Comparison of ENCODE assay signal across 20 cellular contexts in the genomic region with DNA sequence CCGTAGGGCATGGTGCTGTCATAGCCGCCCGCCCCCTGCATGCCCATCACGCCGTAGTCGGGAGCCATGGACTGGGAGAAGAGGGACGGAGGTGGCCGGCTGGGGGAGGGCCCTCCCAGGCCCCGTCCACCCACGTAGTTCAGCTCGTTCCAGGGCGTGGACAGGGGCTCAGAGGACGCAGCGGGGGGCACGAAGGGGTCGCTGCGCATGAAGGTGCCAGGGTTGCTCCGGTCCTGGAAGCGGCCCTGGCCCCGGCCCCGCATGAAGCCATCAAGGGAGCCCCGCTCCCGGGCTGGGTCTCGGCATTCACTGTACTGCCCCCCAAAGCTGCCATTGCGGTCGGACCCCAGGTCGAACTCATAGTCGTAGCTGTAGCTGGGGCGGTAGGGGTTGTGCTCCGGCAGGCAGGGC. TPM values are rescaled to one million over a fixed set of nuclear protein-coding genes. Genes with fewer than 3 reads are reported as not detected.
DNase-seq lines count a peak whose midpoint lies in the region; ATAC-seq, FAIRE-seq and TF ChIP-seq lines count a peak whose summit lies in the region.
"Had no signal": no experiment of that assay in that cellular context is flagged by ENCODE, and none has a peak within 500 bp of the region (broad histone marks: within the 10 kb centered on the region; RNA-seq: fewer than 3 reads in every experiment).

No MANE protein-coding gene starts in this region.

- H3K9me3 Mint-ChIP-seq in activated CD8-positive, alpha-beta memory T cell treated with anti-CD3 and anti-CD28 coated beads, Interleukin-2, amount 10 ng/mL, durations not matched to agents 7 days and 5 days (ENCODE audit: low read depth): no peaks in the 10 kb centered on the region
- H3K9me3 Mint-ChIP-seq: CD8-positive, alpha-beta T cell had no signal

- POLR2A ChIA-PET in HepG2 (lab: Yijun Ruan, JAX): no interaction called here

- BruUV-seq in HepG2 (replicated peaks; lab: Mats Ljungman, UMichigan): no TSS peak

- DNase-seq in HepG2 (ENCODE audit: low spot score) (no peak), right lobe of liver (no peak), kidney (peak; percentile 75), psoas muscle (peak in 1 of 2 donors; percentile 59), sigmoid colon (no peak)
- no peak for DNase-seq in activated CD8-positive, alpha-beta memory T cell treated with anti-CD3 and anti-CD28 coated beads, Interleukin-2, amount 10 ng/mL, durations not matched to agents 7 days and 5 days
- no peak for DNase-seq in stimulated activated naive CD4-positive, alpha-beta T cell treated with Interleukin-2 at 50 U/mL for 16 hours (lab: John Stamatoyannopoulos, UW)
- DNase-seq: Calu3; CD8-positive, alpha-beta T cell; GF-D8; GOT3; KBM-7; NCI-H1105; NCI-H1694; NCI-H510A; NCI-H82; SHP77 treated with DMSO at 0.1 percent for 48 hours had no signal

- H3K9ac ChIP-seq in HepG2 (ENCODE audit: insufficient read depth, low read depth, low read length) (no peak overlapping the region), kidney (ENCODE audit: low read length in 2 of 2) (no peak overlapping the region)
- H3K9ac ChIP-seq: BLaER1 had no signal

- TF ChIP-seq POLR2A in HepG2 (IDR thresholded peaks at IDR 0.05; ENCODE audit: insufficient read depth in 1 of 2, low read depth in 2 of 2, low read length in 2 of 2): no peak
- TF ChIP-seq POLR2A in right lobe of liver (IDR thresholded peaks at IDR 0.05): no peak
- TF ChIP-seq POLR2A in sigmoid colon (IDR thresholded peaks at IDR 0.05): no peak

- ATAC-seq in HepG2 (no peak), right lobe of liver (no peak), psoas muscle (no peak)
- ATAC-seq in activated CD8-positive, alpha-beta memory T cell treated with anti-CD3 and anti-CD28 coated beads, Interleukin-2, amount 10 ng/mL, durations not matched to agents 7 days and 5 days: no peak
- ATAC-seq: CD8-positive, alpha-beta T cell had no signal

- H2AFZ ChIP-seq in HepG2 (ENCODE audit: low read length): no peak overlapping the region

- in situ Hi-C loops in HepG2 (cut with HindIII; ENCODE audit: extremely low pct_ligation_motif_present, low pct_unique_long_range_greater_than_20kb): no loop called here

- TF ChIP-seq CTCF in HepG2 (CRISPR knock-in tag; IDR thresholded peaks at IDR 0.05): no peak
- no peak for TF ChIP-seq CTCF in right lobe of liver (IDR thresholded peaks at IDR 0.05)
- TF ChIP-seq CTCF in kidney (IDR thresholded peaks at IDR 0.05; ENCODE audit: borderline replicate concordance, extremely low read depth, insufficient read depth): no peak
- no peak for TF ChIP-seq CTCF in psoas muscle (IDR thresholded peaks at IDR 0.05)
- TF ChIP-seq CTCF in sigmoid colon (IDR thresholded peaks at IDR 0.05): no peak

- peaks cover 28 to 70% of the 10 kb centered on the region in 2 experiments for H3K36me3 ChIP-seq in HepG2 (replicated peaks in 1 of 2; ENCODE audit: control insufficient read depth in 1 of 2, insufficient read depth in 2 of 2, low read length in 2 of 2)
- H3K36me3 ChIP-seq in right lobe of liver: peaks cover 12 to 53% (median 28%) of the 10 kb centered on the region in 4 donors
- peaks cover 22 to 46% of the 10 kb centered on the region in 2 donors for H3K36me3 ChIP-seq in kidney (ENCODE audit: control insufficient read depth in 1 of 2, insufficient read depth in 2 of 2, low read length in 2 of 2)
- H3K36me3 ChIP-seq in psoas muscle (ENCODE audit: insufficient read depth in 1 of 2, low read depth in 1 of 2): peaks cover 14 to 59% of the 10 kb centered on the region in 2 donors
- peaks cover 50 to 63% (median 59%) of the 10 kb centered on the region in 4 donors for H3K36me3 ChIP-seq in sigmoid colon

- H3K4me2 ChIP-seq in HepG2 (ENCODE audit: low read depth, low read length): no peak overlapping the region
- H3K4me2 ChIP-seq: BLaER1 had no signal

- intact Hi-C loops in HepG2 (cut with micrococcal nuclease; ENCODE audit: unreplicated experiment): loop anchor here (10.0 kb wide), 1 partner anchor 88 kb away; no protein-coding TSS in a partner anchor
- intact Hi-C loops in right lobe of liver (cut with DNase I): loop anchor here in 1 of 2 donors (10.0 kb wide), 1 partner anchor 108 kb away; no protein-coding TSS in a partner anchor
- intact Hi-C loops in kidney (cut with DNase I): no loop called here
- intact Hi-C loops in psoas muscle (cut with DNase I): no loop called here
- intact Hi-C loops in sigmoid colon (cut with DNase I): no loop called here

- H3K4me1 ChIP-seq in HepG2 (ENCODE audit: insufficient read depth, low read length): peaks cover 22% of the 10 kb centered on the region
- peaks cover 0 to 44% (median 18%) of the 10 kb centered on the region in 4 donors for H3K4me1 ChIP-seq in right lobe of liver
- peaks cover 26 to 34% of the 10 kb centered on the region in 2 donors for H3K4me1 ChIP-seq in kidney (ENCODE audit: control insufficient read depth in 1 of 2, insufficient read depth in 1 of 2, low read depth in 1 of 2, low read length in 2 of 2)
- H3K4me1 ChIP-seq in psoas muscle: peaks cover 47% of the 10 kb centered on the region
- peaks cover 0 to 44% (median 42%) of the 10 kb centered on the region in 4 donors for H3K4me1 ChIP-seq in sigmoid colon

- TF ChIP-seq EP300 in HepG2 (IDR thresholded peaks at IDR 0.05; ENCODE audit: low read depth in 2 of 2, low read length in 2 of 2) (no peak), HepG2 (CRISPR knock-in tag; IDR thresholded peaks at IDR 0.05; ENCODE audit: borderline replicate concordance) (no peak), sigmoid colon (IDR thresholded peaks at IDR 0.05) (no peak)

- H3K9me3 ChIP-seq in HepG2 (ENCODE audit: low read length) (no peaks in the 10 kb centered on the region), right lobe of liver (no peaks in the 10 kb centered on the region), kidney (ENCODE audit: control insufficient read depth in 1 of 2, low read length in 2 of 2) (no peaks in the 10 kb centered on the region), psoas muscle (no peaks in the 10 kb centered on the region), sigmoid colon (no peaks in the 10 kb centered on the region)
- H3K9me3 ChIP-seq: BLaER1 had no signal

- WGBS in HepG2 (ENCODE audit: low lambda C conversion rate): 98% methylated on average over 6 of the region's 30 CpGs
- 80% methylated on average over 2 of the region's 30 CpGs for WGBS in right lobe of liver (ENCODE audit: insufficient coverage, low coverage, low lambda C conversion rate, missing lambda C conversion rate)
- 93 to 94% (median 94%) methylated on average over 29 to 30 of the region's 30 CpGs for WGBS in psoas muscle, 3 donors
- 96 to 97% methylated on average over 30 of the region's 30 CpGs for WGBS in sigmoid colon, 2 donors

- H3K4me3 ChIP-seq in HepG2 (replicated peaks in 1 of 3; ENCODE audit: insufficient read depth in 1 of 3, low read depth in 2 of 3, low read length in 3 of 3) (no peak overlapping the region), right lobe of liver (no peak overlapping the region), kidney (ENCODE audit: low read length in 2 of 2) (no peak overlapping the region), psoas muscle (no peak overlapping the region), sigmoid colon (no peak overlapping the region)
- H3K4me3 ChIP-seq: BLaER1 had no signal

- peaks cover 46% of the 10 kb centered on the region for H3K79me2 ChIP-seq in HepG2 (ENCODE audit: insufficient read depth, low read length)

- H3K27me3 ChIP-seq in HepG2 (ENCODE audit: control insufficient read depth in 1 of 2, insufficient read depth in 2 of 2, low read length in 2 of 2) (no peaks in the 10 kb centered on the region; a peak in 1 of 5 replicates), right lobe of liver (no peaks in the 10 kb centered on the region), psoas muscle (ENCODE audit: insufficient read depth in 3 of 3, low read length in 2 of 3) (no peaks in the 10 kb centered on the region), sigmoid colon (no peaks in the 10 kb centered on the region)
- H3K27me3 ChIP-seq: BLaER1 had no signal

- no peak overlapping the region for H3K4me3 Mint-ChIP-seq in activated CD8-positive, alpha-beta memory T cell treated with anti-CD3 and anti-CD28 coated beads, Interleukin-2, amount 10 ng/mL, durations not matched to agents 7 days and 5 days
- H3K4me3 Mint-ChIP-seq: CD8-positive, alpha-beta T cell had no signal

- no peak overlapping the region for H3K27ac Mint-ChIP-seq in activated CD8-positive, alpha-beta memory T cell treated with anti-CD3 and anti-CD28 coated beads, Interleukin-2, amount 10 ng/mL, durations not matched to agents 7 days and 5 days
- H3K27ac Mint-ChIP-seq: CD8-positive, alpha-beta T cell had no signal

- FAIRE-seq in HepG2 (lab: Jason Lieb, UNC) (no peak), kidney (lab: Jason Lieb, UNC) (no peak)
- FAIRE-seq: GM12891, GM18507 had no signal

- CTCF ChIA-PET in HepG2 (lab: Yijun Ruan, JAX; ENCODE audit: low intra/inter-chr PET ratio, low total read pairs): no interaction called here
- CTCF ChIA-PET in activated CD8-positive, alpha-beta memory T cell treated with anti-CD3 and anti-CD28 coated beads, Interleukin-2, amount 10 ng/mL, durations not matched to agents 7 days and 5 days (lab: Charles Lee): no interaction called here

- no peak overlapping the region for H3K27ac ChIP-seq in HepG2 (ENCODE audit: extremely low read length, insufficient read depth, low read length)
- no peak overlapping the region for H3K27ac ChIP-seq in right lobe of liver
- no peak overlapping the region for H3K27ac ChIP-seq in kidney (ENCODE audit: low read depth in 2 of 2, low read length in 2 of 2)
- H3K27ac ChIP-seq in psoas muscle: peak overlapping the region; percentile 7
- no peak overlapping the region for H3K27ac ChIP-seq in sigmoid colon
- H3K27ac ChIP-seq: BLaER1 had no signal

- TF ChIP-seq RAD21 in HepG2 (CRISPR knock-in tag; IDR thresholded peaks at IDR 0.05): no peak

- H3K27me3 Mint-ChIP-seq in activated CD8-positive, alpha-beta memory T cell treated with anti-CD3 and anti-CD28 coated beads, Interleukin-2, amount 10 ng/mL, durations not matched to agents 7 days and 5 days: no peaks in the 10 kb centered on the region

- peaks cover 22% of the 10 kb centered on the region for H3K4me1 Mint-ChIP-seq in activated CD8-positive, alpha-beta memory T cell treated with anti-CD3 and anti-CD28 coated beads, Interleukin-2, amount 10 ng/mL, durations not matched to agents 7 days and 5 days

- peaks cover 17% of the 10 kb centered on the region for H3K36me3 Mint-ChIP-seq in activated CD8-positive, alpha-beta memory T cell treated with anti-CD3 and anti-CD28 coated beads, Interleukin-2, amount 10 ng/mL, durations not matched to agents 7 days and 5 days

- peaks cover 28% of the 10 kb centered on the region for H4K20me1 ChIP-seq in HepG2 (ENCODE audit: insufficient read depth, low read length)

RNA-seq across cellular contexts. Expression of a gene that starts 6.7 kb away (rescaled TPM):
- total RNA-seq in HepG2 (2016; rRNA removed; fragmentation: Illumina TruSeq; extraction: Trizol) (21.2 and 22.1 TPM in 2 replicates), right lobe of liver (10 to 100 TPM in 5 of 6 experiments, 1 to 10 TPM in 1; 10.0 to 20.2 (median 13.3) TPM), kidney (60.2 TPM), psoas muscle (10 to 100 TPM; 18.9 to 42.8 (median 27.8) TPM), sigmoid colon (10 to 100 TPM; 15.0 to 43.8 (median 21.4) TPM)
- 3.7 and 3.8 TPM in 2 replicates for total RNA-seq in HepG2 (2016; cell fraction: cytosol; rRNA removed; fragmentation: Illumina TruSeq; extraction: Trizol; ENCODE audit: low read depth)
- 20.2 and 21.5 TPM in 2 replicates for total RNA-seq in HepG2 (2016; cell fraction: insoluble cytoplasmic fraction; rRNA removed; fragmentation: Illumina TruSeq; extraction: Trizol)
- 9.1 and 9.4 TPM in 2 replicates for total RNA-seq in HepG2 (2016; cell fraction: membrane; rRNA removed; fragmentation: Illumina TruSeq; extraction: Trizol)
- 17.0 and 19.9 TPM in 2 replicates for total RNA-seq in HepG2 (2016; cell fraction: nucleus; rRNA removed; fragmentation: Illumina TruSeq; extraction: Trizol)
- polyA plus RNA-seq in HepG2 (2011; rRNA removed) (15.2 and 15.9 TPM in 2 replicates), kidney (ENCODE audit: insufficient read depth, low read depth, low replicate concordance) (11.5 TPM), psoas muscle (10 to 100 TPM; 15.9 to 22.1 (median 18.2) TPM), sigmoid colon (10 to 100 TPM; 11.4 to 19.8 (median 11.6) TPM)
- polyA plus RNA-seq in HepG2 (2011; cell fraction: cytosol; rRNA removed): 9.5 and 11.1 TPM in 2 replicates
- 35.3 and 39.7 TPM in 2 replicates for polyA plus RNA-seq in HepG2 (2011; cell fraction: nucleus; rRNA removed)
- polyA plus RNA-seq in HepG2 (2012): 11.5 and 13.0 TPM in 2 replicates
- 1.6 TPM in 2 replicates for polyA plus RNA-seq in HepG2 (2016; cell fraction: cytosol; fragmentation: Illumina TruSeq; extraction: Trizol; ENCODE audit: low read depth)
- 17.4 and 18.4 TPM in 2 replicates for polyA plus RNA-seq in HepG2 (2016; cell fraction: insoluble cytoplasmic fraction; fragmentation: Illumina TruSeq; extraction: Trizol; ENCODE audit: low read depth)
- 3.7 and 4.6 TPM in 2 replicates for polyA plus RNA-seq in HepG2 (2016; cell fraction: membrane; fragmentation: Illumina TruSeq; extraction: Trizol; ENCODE audit: low read depth)
- polyA plus RNA-seq in HepG2 (2016; cell fraction: nucleus; fragmentation: Illumina TruSeq; extraction: Trizol; ENCODE audit: insufficient read depth, low read depth): 47.6 and 49.0 TPM in 2 replicates
- 13.4 and 15.5 TPM in 2 replicates for polyA minus RNA-seq in HepG2 (2011; rRNA and poly(A)+ RNA removed; ENCODE audit: low replicate concordance)
- polyA minus RNA-seq in HepG2 (2011; cell fraction: cytosol; rRNA and poly(A)+ RNA removed): 8.0 and 10.5 TPM in 2 replicates
- polyA minus RNA-seq in HepG2 (2011; cell fraction: nucleus; rRNA and poly(A)+ RNA removed): 10.9 and 13.4 TPM in 2 replicates
- 10 to 100 TPM; 55.6 to 59.0 TPM for total RNA-seq in activated CD8-positive, alpha-beta memory T cell treated with anti-CD3 and anti-CD28 coated beads, Interleukin-2, amount 10 ng/mL, durations not matched to agents 7 days and 5 days

RNA-seq across cellular contexts. Expression of a gene that starts 40.6 kb away (rescaled TPM):
- total RNA-seq in HepG2 (2016; rRNA removed; fragmentation: Illumina TruSeq; extraction: Trizol) (11.4 TPM in 2 replicates), right lobe of liver (10 to 100 TPM; 20.0 to 52.6 (median 40.6) TPM), kidney (107 TPM), psoas muscle (100 to 1,000 TPM in 2 of 4 donors, 10 to 100 TPM in 2; 65.3 to 120 (median 101) TPM), sigmoid colon (10 to 100 TPM; 15.0 to 43.8 (median 21.4) TPM)
- total RNA-seq in HepG2 (2016; cell fraction: cytosol; rRNA removed; fragmentation: Illumina TruSeq; extraction: Trizol; ENCODE audit: low read depth): 9.3 and 10.8 TPM in 2 replicates
- 9.9 and 11.8 TPM in 2 replicates for total RNA-seq in HepG2 (2016; cell fraction: insoluble cytoplasmic fraction; rRNA removed; fragmentation: Illumina TruSeq; extraction: Trizol)
- 14.9 and 16.5 TPM in 2 replicates for total RNA-seq in HepG2 (2016; cell fraction: membrane; rRNA removed; fragmentation: Illumina TruSeq; extraction: Trizol)
- total RNA-seq in HepG2 (2016; cell fraction: nucleus; rRNA removed; fragmentation: Illumina TruSeq; extraction: Trizol): 16.3 and 19.3 TPM in 2 replicates
- polyA plus RNA-seq in HepG2 (2011; rRNA removed) (10.5 TPM in 2 replicates), kidney (ENCODE audit: insufficient read depth, low read depth, low replicate concordance) (14.3 TPM), psoas muscle (100 to 1,000 TPM in 1 of 3 donors, 10 to 100 TPM in 2; 42.6 to 107 (median 45.6) TPM), sigmoid colon (10 to 100 TPM in 2 of 3 donors, 1 to 10 TPM in 1; 9.0 to 42.1 (median 13.6) TPM)
- 5.5 and 5.9 TPM in 2 replicates for polyA plus RNA-seq in HepG2 (2011; cell fraction: cytosol; rRNA removed)
- polyA plus RNA-seq in HepG2 (2011; cell fraction: nucleus; rRNA removed): 33.7 and 40.9 TPM in 2 replicates
- polyA plus RNA-seq in HepG2 (2012): 38.7 and 50.8 TPM in 2 replicates
- 3.9 and 4.0 TPM in 2 replicates for polyA plus RNA-seq in HepG2 (2016; cell fraction: cytosol; fragmentation: Illumina TruSeq; extraction: Trizol; ENCODE audit: low read depth)
- 19.8 and 29.3 TPM in 2 replicates for polyA plus RNA-seq in HepG2 (2016; cell fraction: insoluble cytoplasmic fraction; fragmentation: Illumina TruSeq; extraction: Trizol; ENCODE audit: low read depth)
- polyA plus RNA-seq in HepG2 (2016; cell fraction: membrane; fragmentation: Illumina TruSeq; extraction: Trizol; ENCODE audit: low read depth): 14.9 and 16.3 TPM in 2 replicates
- 50.8 and 56.4 TPM in 2 replicates for polyA plus RNA-seq in HepG2 (2016; cell fraction: nucleus; fragmentation: Illumina TruSeq; extraction: Trizol; ENCODE audit: insufficient read depth, low read depth)
- 42.7 and 54.2 TPM in 2 replicates for polyA minus RNA-seq in HepG2 (2011; rRNA and poly(A)+ RNA removed; ENCODE audit: low replicate concordance)
- 22.2 and 24.6 TPM in 2 replicates for polyA minus RNA-seq in HepG2 (2011; cell fraction: cytosol; rRNA and poly(A)+ RNA removed)
- polyA minus RNA-seq in HepG2 (2011; cell fraction: nucleus; rRNA and poly(A)+ RNA removed): 49.4 and 56.1 TPM in 2 replicates
- total RNA-seq in activated CD8-positive, alpha-beta memory T cell treated with anti-CD3 and anti-CD28 coated beads, Interleukin-2, amount 10 ng/mL, durations not matched to agents 7 days and 5 days: 100 to 1,000 TPM; 123 to 125 TPM

RNA-seq across cellular contexts. Expression of a gene that starts 45.9 kb away (rescaled TPM):
- 27.3 and 48.2 TPM in 2 replicates for total RNA-seq in HepG2 (2016; rRNA removed; fragmentation: Illumina TruSeq; extraction: Trizol)
- 42.8 and 43.6 TPM in 2 replicates for total RNA-seq in HepG2 (2016; cell fraction: cytosol; rRNA removed; fragmentation: Illumina TruSeq; extraction: Trizol; ENCODE audit: low read depth)
- total RNA-seq in HepG2 (2016; cell fraction: insoluble cytoplasmic fraction; rRNA removed; fragmentation: Illumina TruSeq; extraction: Trizol): 28.1 and 49.6 TPM in 2 replicates
- 19.3 and 21.1 TPM in 2 replicates for total RNA-seq in HepG2 (2016; cell fraction: membrane; rRNA removed; fragmentation: Illumina TruSeq; extraction: Trizol)
- total RNA-seq in HepG2 (2016; cell fraction: nucleus; rRNA removed; fragmentation: Illumina TruSeq; extraction: Trizol): 58.1 and 60.2 TPM in 2 replicates
- 49.6 and 63.4 TPM in 2 replicates for polyA plus RNA-seq in HepG2 (2011; rRNA removed)
- 25.4 and 26.0 TPM in 2 replicates for polyA plus RNA-seq in HepG2 (2011; cell fraction: cytosol; rRNA removed)
- polyA plus RNA-seq in HepG2 (2011; cell fraction: nucleus; rRNA removed): 267 and 311 TPM in 2 replicates
- 54.1 and 55.4 TPM in 2 replicates for polyA plus RNA-seq in HepG2 (2012)
- polyA plus RNA-seq in HepG2 (2016; cell fraction: cytosol; fragmentation: Illumina TruSeq; extraction: Trizol; ENCODE audit: low read depth): 3.5 and 4.1 TPM in 2 replicates
- polyA plus RNA-seq in HepG2 (2016; cell fraction: insoluble cytoplasmic fraction; fragmentation: Illumina TruSeq; extraction: Trizol; ENCODE audit: low read depth): 25.4 and 30.1 TPM in 2 replicates
- polyA plus RNA-seq in HepG2 (2016; cell fraction: membrane; fragmentation: Illumina TruSeq; extraction: Trizol; ENCODE audit: low read depth): 5.6 and 6.0 TPM in 2 replicates
- polyA plus RNA-seq in HepG2 (2016; cell fraction: nucleus; fragmentation: Illumina TruSeq; extraction: Trizol; ENCODE audit: insufficient read depth, low read depth): 142 and 146 TPM in 2 replicates
- 57.8 and 104 TPM in 2 replicates for polyA minus RNA-seq in HepG2 (2011; rRNA and poly(A)+ RNA removed; ENCODE audit: low replicate concordance)
- polyA minus RNA-seq in HepG2 (2011; cell fraction: cytosol; rRNA and poly(A)+ RNA removed): 22.7 and 31.4 TPM in 2 replicates
- polyA minus RNA-seq in HepG2 (2011; cell fraction: nucleus; rRNA and poly(A)+ RNA removed): 67.1 and 87.6 TPM in 2 replicates
- 10 to 100 TPM; 27.4 to 69.4 (median 49.6) TPM for total RNA-seq in right lobe of liver
- total RNA-seq in kidney: 122 TPM
- 44.3 TPM for polyA plus RNA-seq in kidney (ENCODE audit: insufficient read depth, low read depth, low replicate concordance)
- 10 to 100 TPM; 37.3 to 66.2 (median 54.3) TPM for total RNA-seq in psoas muscle
- polyA plus RNA-seq in psoas muscle: 10 to 100 TPM; 34.6 to 72.9 (median 46.7) TPM
- total RNA-seq in activated CD8-positive, alpha-beta memory T cell treated with anti-CD3 and anti-CD28 coated beads, Interleukin-2, amount 10 ng/mL, durations not matched to agents 7 days and 5 days: 100 to 1,000 TPM; 105 to 116 TPM
- total RNA-seq in sigmoid colon: 100 to 1,000 TPM in 2 of 4 donors, 10 to 100 TPM in 2; 90.5 to 145 (median 101) TPM
- polyA plus RNA-seq in sigmoid colon: 10 to 100 TPM; 15.0 to 67.5 (median 22.8) TPM
